26 cellular contexts compared by ENCODE assay signal in the genomic region with DNA sequence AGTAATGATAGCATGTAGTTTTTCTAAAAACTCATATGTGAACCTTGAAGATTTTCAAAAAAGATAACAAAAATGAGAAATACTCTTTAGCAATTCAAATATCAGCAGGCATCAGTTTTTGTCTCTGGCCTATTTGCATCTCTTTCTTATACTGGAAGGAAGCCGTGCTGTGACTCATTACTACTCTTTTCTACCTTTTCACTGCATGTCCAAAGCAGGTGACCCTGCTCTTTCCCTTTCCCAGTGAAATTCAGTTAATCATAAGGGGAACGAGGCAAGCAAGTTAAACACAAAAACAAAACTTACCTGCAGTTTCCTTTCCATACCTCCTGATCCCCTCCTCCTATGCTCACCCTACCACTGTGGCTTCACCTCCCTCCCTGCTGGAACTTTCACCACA. TPM values are rescaled to one million over a fixed set of nuclear protein-coding genes. Genes with fewer than 3 reads are reported as not detected.
A peak's percentile ranks its signal among the peaks of the same experiment; 100 is the strongest.
DNase-seq lines count a peak whose midpoint lies in the region; ATAC-seq, FAIRE-seq and TF ChIP-seq lines count a peak whose summit lies in the region.
"Had no signal": no experiment of that assay in that cellular context is flagged by ENCODE, and none has a peak within 500 bp of the region (broad histone marks: within the 10 kb centered on the region; RNA-seq: fewer than 3 reads in every experiment).

No MANE protein-coding gene starts in this region.

- H3K79me2 ChIP-seq in astrocyte (ENCODE audit: insufficient read depth, low read length) = no peaks in the 10 kb centered on the region

- no peak for DNase-seq in astrocyte (ENCODE audit: low read depth)
- no peak for DNase-seq in LoVo (ENCODE audit: low spot score)
- DNase-seq in erythroblast (lab: John Stamatoyannopoulos, UW) = no peak
- no peak for DNase-seq in HUDEP-2 (lab: John Stamatoyannopoulos, UW; ENCODE audit: unreplicated experiment in 76 of 76)
- DNase-seq: activated CD4-positive, alpha-beta T cell treated with anti-CD3 and anti-CD28 coated beads, Interleukin-2, amount 10 ng/mL, durations not matched to agents 7 days and 5 days; activated CD8-positive, alpha-beta memory T cell treated with anti-CD3 and anti-CD28 coated beads, Interleukin-2, amount 50 U/mL, for 4 hours; activated naive CD8-positive, alpha-beta T cell treated with anti-CD3 and anti-CD28 coated beads, Interleukin-2, amount 50 U/mL, for 24 hours; Caco-2; hippocampal formation; kidney; mammary epithelial cell; MM.1S; NCI-H1694 treated with DMSO at 0.1 percent for 48 hours; NCI-H774; T-helper 1 cell had no signal

- H3K4me3 ChIP-seq in astrocyte (ENCODE audit: insufficient read depth, low read depth, low read length) = no peak overlapping the region
- no peak overlapping the region for H3K4me3 ChIP-seq in rectal smooth muscle tissue (ENCODE audit: low read length)
- H3K4me3 ChIP-seq: cardiac muscle cell had no signal

- no peaks in the 10 kb centered on the region for H4K20me1 ChIP-seq in astrocyte (ENCODE audit: insufficient read depth, low read length)

- TF ChIP-seq POLR2A in erythroblast (IDR thresholded peaks at IDR 0.05; ENCODE audit: low read length) = no peak

- no peaks in the 10 kb centered on the region for H3K9me3 Mint-ChIP-seq in astrocyte (ENCODE audit: unreplicated experiment)
- H3K9me3 Mint-ChIP-seq: activated CD4-positive, alpha-beta T cell treated with anti-CD3 and anti-CD28 coated beads, Interleukin-2, amount 10 ng/mL, durations not matched to agents 7 days and 5 days; activated naive CD8-positive, alpha-beta T cell treated with anti-CD3 and anti-CD28 coated beads, Interleukin-2, amount 50 U/mL, for 24 hours; activated T-helper 2 cell treated with anti-CD3 and anti-CD28 coated beads, Interferon-gamma antibody, Interleukin-2, Interleukin-4, amounts not matched to agents 10 μg/mL and 5 μg/mL and 100 μg/mL, durations not matched to agents 14 hours and 24 hours and 36 hours had no signal

- peaks cover 7% of the 10 kb centered on the region for H3K4me1 ChIP-seq in astrocyte (ENCODE audit: insufficient read depth, low read length)
- H3K4me1 ChIP-seq in rectal smooth muscle tissue (ENCODE audit: control insufficient read depth, insufficient read depth, low read length) = peaks cover 24% of the 10 kb centered on the region
- H3K4me1 ChIP-seq: Caco-2 had no signal

- H3K27me3 ChIP-seq in astrocyte (ENCODE audit: insufficient read depth, low read length) (no peaks in the 10 kb centered on the region), rectal smooth muscle tissue (ENCODE audit: control insufficient read depth, insufficient read depth, low read length) (no peaks in the 10 kb centered on the region)
- H3K27me3 ChIP-seq: cardiac muscle cell, neutrophil had no signal

- H2AFZ ChIP-seq in astrocyte (ENCODE audit: low read depth, low read length) = peak overlapping the region; percentile 18

- peaks cover 7% of the 10 kb centered on the region for H3K4me1 Mint-ChIP-seq in astrocyte (ENCODE audit: low read depth, unreplicated experiment)
- H3K4me1 Mint-ChIP-seq: activated CD4-positive, alpha-beta T cell treated with anti-CD3 and anti-CD28 coated beads, Interleukin-2, amount 10 ng/mL, durations not matched to agents 7 days and 5 days had no signal

- no peak overlapping the region for H3K27ac Mint-ChIP-seq in astrocyte (ENCODE audit: unreplicated experiment)
- H3K27ac Mint-ChIP-seq: activated CD4-positive, alpha-beta T cell treated with anti-CD3 and anti-CD28 coated beads, Interleukin-2, amount 10 ng/mL, durations not matched to agents 7 days and 5 days; activated naive CD8-positive, alpha-beta T cell treated with anti-CD3 and anti-CD28 coated beads, Interleukin-2, amount 50 U/mL, for 24 hours; activated T-helper 2 cell treated with anti-CD3 and anti-CD28 coated beads, Interferon-gamma antibody, Interleukin-2, Interleukin-4, amounts not matched to agents 10 μg/mL and 5 μg/mL and 100 μg/mL, durations not matched to agents 14 hours and 24 hours and 36 hours had no signal

- FAIRE-seq in astrocyte (lab: Jason Lieb, UNC) = no peak
- FAIRE-seq: urothelium cell line had no signal

- TF ChIP-seq CTCF in astrocyte (IDR thresholded peaks at IDR 0.05; ENCODE audit: insufficient read depth, low read depth, low read length) = no peak

- H3K36me3 ChIP-seq in astrocyte (ENCODE audit: insufficient read depth, low read length) = no peaks in the 10 kb centered on the region
- no peaks in the 10 kb centered on the region for H3K36me3 ChIP-seq in rectal smooth muscle tissue (ENCODE audit: control insufficient read depth, insufficient read depth, low read length)
- H3K36me3 ChIP-seq: cardiac muscle cell, neutrophil had no signal

- no peaks in the 10 kb centered on the region for H3K36me3 Mint-ChIP-seq in astrocyte (ENCODE audit: low read depth, unreplicated experiment)

- H3K9ac ChIP-seq in astrocyte (ENCODE audit: low read length) (no peak overlapping the region), rectal smooth muscle tissue (ENCODE audit: low read length) (no peak overlapping the region)

- H3K27ac ChIP-seq in astrocyte (ENCODE audit: low read depth, low read length) (no peak overlapping the region), rectal smooth muscle tissue (ENCODE audit: low read depth, low read length) (peak overlapping the region; percentile 14)
- H3K27ac ChIP-seq: cardiac muscle cell, neutrophil had no signal

- H3K27me3 Mint-ChIP-seq in astrocyte (ENCODE audit: low read depth, unreplicated experiment) = no peaks in the 10 kb centered on the region

- H3K4me2 ChIP-seq in astrocyte (ENCODE audit: low read length) = no peak overlapping the region

- ATAC-seq in GM18867 (IDR thresholded peaks at IDR 0.05; ENCODE audit: unreplicated experiment) (peak; percentile 58), HG02870 (IDR thresholded peaks at IDR 0.05; ENCODE audit: unreplicated experiment) (peak; percentile 52), GM18861 (IDR thresholded peaks at IDR 0.05; ENCODE audit: unreplicated experiment) (no peak)
- ATAC-seq: activated naive CD8-positive, alpha-beta T cell treated with anti-CD3 and anti-CD28 coated beads, Interleukin-2, amount 50 U/mL, for 24 hours had no signal

- H3K9me3 ChIP-seq in astrocyte (ENCODE audit: insufficient read depth, low read depth, low read length) = no peaks in the 10 kb centered on the region
- H3K9me3 ChIP-seq: Caco-2, neutrophil had no signal

- H3K4me3 Mint-ChIP-seq in astrocyte (ENCODE audit: unreplicated experiment) = no peak overlapping the region
- H3K4me3 Mint-ChIP-seq: activated CD4-positive, alpha-beta T cell treated with anti-CD3 and anti-CD28 coated beads, Interleukin-2, amount 10 ng/mL, durations not matched to agents 7 days and 5 days; activated naive CD8-positive, alpha-beta T cell treated with anti-CD3 and anti-CD28 coated beads, Interleukin-2, amount 50 U/mL, for 24 hours had no signal

RNA-seq across cellular contexts. Expression of gene SPATA4, which starts 9.3 kb away (rescaled TPM):
- 0.32 and 0.46 TPM in 2 replicates for total RNA-seq in astrocyte
- total RNA-seq: A673; activated CD4-positive, alpha-beta T cell treated with anti-CD3 and anti-CD28 coated beads, Interleukin-2, amount 10 ng/mL, durations not matched to agents 7 days and 5 days; activated T-helper 2 cell treated with anti-CD3 and anti-CD28 coated beads, Interferon-gamma antibody, Interleukin-2, Interleukin-4, amounts not matched to agents 10 μg/mL and 5 μg/mL and 100 μg/mL, durations not matched to agents 14 hours and 24 hours and 36 hours; Caco-2; dermis microvascular lymphatic vessel endothelial cell; pulmonary artery endothelial cell had no signal
